1 cellular context compared by ENCODE assay signal in the genomic region with DNA sequence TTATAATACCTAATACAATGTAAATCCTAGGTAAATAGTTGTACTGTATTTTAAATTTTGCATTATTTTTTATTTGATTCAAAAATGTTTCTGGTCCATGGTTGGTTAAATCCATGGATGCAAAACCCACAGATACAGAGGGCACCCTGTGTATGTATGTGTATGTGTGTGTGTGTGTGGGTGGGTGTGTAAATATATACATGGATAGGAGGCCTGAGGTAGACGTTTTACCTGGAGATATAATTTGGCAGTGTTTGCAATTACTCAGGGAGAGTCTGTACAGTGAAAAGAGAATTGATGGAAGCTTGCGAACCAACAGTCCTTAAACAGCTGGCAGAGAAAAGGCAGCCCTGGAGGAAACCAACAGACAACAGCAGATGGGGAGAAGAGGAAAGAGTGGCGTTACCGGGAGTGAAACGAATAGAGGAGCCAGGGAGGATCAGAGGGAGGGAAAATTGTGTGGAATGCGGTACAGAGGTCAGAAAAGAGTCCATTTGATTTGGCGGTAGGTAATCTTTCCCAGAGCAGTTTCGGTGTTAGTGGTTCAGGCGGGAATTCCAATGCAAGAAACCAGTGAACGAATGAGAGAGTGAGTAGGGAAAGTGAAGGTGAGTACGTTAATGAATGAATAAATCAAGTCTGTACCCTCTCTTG.
TF ChIP-seq lines count a peak whose summit lies in the region.

No MANE protein-coding gene starts in this region.

TF ChIP-seq in K562, 482 proteins besides CTCF, POLR2A, EP300 and RAD21 (continued from another document and continues in another):
- TF ChIP-seq, protein P1, sequence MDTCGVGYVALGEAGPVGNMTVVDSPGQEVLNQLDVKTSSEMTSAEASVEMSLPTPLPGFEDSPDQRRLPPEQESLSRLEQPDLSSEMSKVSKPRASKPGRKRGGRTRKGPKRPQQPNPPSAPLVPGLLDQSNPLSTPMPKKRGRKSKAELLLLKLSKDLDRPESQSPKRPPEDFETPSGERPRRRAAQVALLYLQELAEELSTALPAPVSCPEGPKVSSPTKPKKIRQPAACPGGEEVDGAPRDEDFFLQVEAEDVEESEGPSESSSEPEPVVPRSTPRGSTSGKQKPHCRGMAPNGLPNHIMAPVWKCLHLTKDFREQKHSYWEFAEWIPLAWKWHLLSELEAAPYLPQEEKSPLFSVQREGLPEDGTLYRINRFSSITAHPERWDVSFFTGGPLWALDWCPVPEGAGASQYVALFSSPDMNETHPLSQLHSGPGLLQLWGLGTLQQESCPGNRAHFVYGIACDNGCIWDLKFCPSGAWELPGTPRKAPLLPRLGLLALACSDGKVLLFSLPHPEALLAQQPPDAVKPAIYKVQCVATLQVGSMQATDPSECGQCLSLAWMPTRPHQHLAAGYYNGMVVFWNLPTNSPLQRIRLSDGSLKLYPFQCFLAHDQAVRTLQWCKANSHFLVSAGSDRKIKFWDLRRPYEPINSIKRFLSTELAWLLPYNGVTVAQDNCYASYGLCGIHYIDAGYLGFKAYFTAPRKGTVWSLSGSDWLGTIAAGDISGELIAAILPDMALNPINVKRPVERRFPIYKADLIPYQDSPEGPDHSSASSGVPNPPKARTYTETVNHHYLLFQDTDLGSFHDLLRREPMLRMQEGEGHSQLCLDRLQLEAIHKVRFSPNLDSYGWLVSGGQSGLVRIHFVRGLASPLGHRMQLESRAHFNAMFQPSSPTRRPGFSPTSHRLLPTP (IDR thresholded peaks at IDR 0.05; ENCODE audit: borderline replicate concordance, extremely low read depth, insufficient read length): no peak
- TF ChIP-seq ZBTB17 (CRISPR knock-in tag; IDR thresholded peaks at IDR 0.05) (no peak), NONO (IDR thresholded peaks at IDR 0.05; ENCODE audit: low read depth in 2 of 2, low read length in 1 of 2) (peak in 1 of 2 experiments; percentile 95; a peak in 2 of 4 replicates), BRD9 (IDR thresholded peaks at IDR 0.05; ENCODE audit: low read depth, partially characterized antibody) (peak; percentile 95), FOSL1 (tag; conservative IDR thresholded peaks at IDR 0.05) (no peak; the same call in 1 of the 2 replicates), FOXA3 (CRISPR knock-in tag; conservative IDR thresholded peaks at IDR 0.05 in 1 of 2, IDR thresholded peaks at IDR 0.05 in 1 of 2) (no peak), PCBP1 (IDR thresholded peaks at IDR 0.05; ENCODE audit: low read depth, low read length, poor library complexity, severe bottlenecking) (no peak), OTX1 (CRISPR knock-in tag; IDR thresholded peaks at IDR 0.05) (peak; percentile 15; the same call in 1 of the 2 replicates), ZNF584 (CRISPR knock-in tag; IDR thresholded peaks at IDR 0.05; ENCODE audit: low read depth) (no peak), HMGXB4 (CRISPR knock-in tag; IDR thresholded peaks at IDR 0.05) (no peak), TRIM24 (IDR thresholded peaks at IDR 0.05) (0 out of 4 replicates have a peak, but pooled peaks of 1 of the 2 experiments have one; percentile 22), IRF1 (CRISPR knock-in tag; IDR thresholded peaks at IDR 0.05; ENCODE audit: borderline replicate concordance) (no peak), ZNF197 (CRISPR knock-in tag; IDR thresholded peaks at IDR 0.05; ENCODE audit: low read depth) (no peak), ZNF695 (CRISPR knock-in tag; IDR thresholded peaks at IDR 0.05) (no peak), CREB1 (IDR thresholded peaks at IDR 0.05) (no peak), CREB1 (CRISPR knock-in tag; IDR thresholded peaks at IDR 0.05) (no peak), DDX20 (tag; IDR thresholded peaks at IDR 0.05; ENCODE audit: low read depth) (no peak), KAT2B (IDR thresholded peaks at IDR 0.05; ENCODE audit: low read depth, low read length) (no peak), SIX5 (IDR thresholded peaks at IDR 0.05; ENCODE audit: borderline replicate concordance in 1 of 2, insufficient read depth in 1 of 2, low read depth in 1 of 2, low read length in 2 of 2) (no peak), KDM5B (IDR thresholded peaks at IDR 0.05; ENCODE audit: insufficient replicate concordance, low read depth, low read length) (no peak), MAFF (IDR thresholded peaks at IDR 0.05; ENCODE audit: low read length) (no peak), ATF6 (CRISPR knock-in tag; IDR thresholded peaks at IDR 0.05) (no peak), CCAR2 (IDR thresholded peaks at IDR 0.05; ENCODE audit: low read depth, low read length) (no peak), NEUROD1 (IDR thresholded peaks at IDR 0.05; ENCODE audit: borderline replicate concordance, low read depth, low read length, partially characterized antibody) (no peak), COPS2 (conservative IDR thresholded peaks at IDR 0.05) (no peak), RBFOX2 (IDR thresholded peaks at IDR 0.05; ENCODE audit: low read depth, low read length) (no peak)
- TF ChIP-seq, protein P2, sequence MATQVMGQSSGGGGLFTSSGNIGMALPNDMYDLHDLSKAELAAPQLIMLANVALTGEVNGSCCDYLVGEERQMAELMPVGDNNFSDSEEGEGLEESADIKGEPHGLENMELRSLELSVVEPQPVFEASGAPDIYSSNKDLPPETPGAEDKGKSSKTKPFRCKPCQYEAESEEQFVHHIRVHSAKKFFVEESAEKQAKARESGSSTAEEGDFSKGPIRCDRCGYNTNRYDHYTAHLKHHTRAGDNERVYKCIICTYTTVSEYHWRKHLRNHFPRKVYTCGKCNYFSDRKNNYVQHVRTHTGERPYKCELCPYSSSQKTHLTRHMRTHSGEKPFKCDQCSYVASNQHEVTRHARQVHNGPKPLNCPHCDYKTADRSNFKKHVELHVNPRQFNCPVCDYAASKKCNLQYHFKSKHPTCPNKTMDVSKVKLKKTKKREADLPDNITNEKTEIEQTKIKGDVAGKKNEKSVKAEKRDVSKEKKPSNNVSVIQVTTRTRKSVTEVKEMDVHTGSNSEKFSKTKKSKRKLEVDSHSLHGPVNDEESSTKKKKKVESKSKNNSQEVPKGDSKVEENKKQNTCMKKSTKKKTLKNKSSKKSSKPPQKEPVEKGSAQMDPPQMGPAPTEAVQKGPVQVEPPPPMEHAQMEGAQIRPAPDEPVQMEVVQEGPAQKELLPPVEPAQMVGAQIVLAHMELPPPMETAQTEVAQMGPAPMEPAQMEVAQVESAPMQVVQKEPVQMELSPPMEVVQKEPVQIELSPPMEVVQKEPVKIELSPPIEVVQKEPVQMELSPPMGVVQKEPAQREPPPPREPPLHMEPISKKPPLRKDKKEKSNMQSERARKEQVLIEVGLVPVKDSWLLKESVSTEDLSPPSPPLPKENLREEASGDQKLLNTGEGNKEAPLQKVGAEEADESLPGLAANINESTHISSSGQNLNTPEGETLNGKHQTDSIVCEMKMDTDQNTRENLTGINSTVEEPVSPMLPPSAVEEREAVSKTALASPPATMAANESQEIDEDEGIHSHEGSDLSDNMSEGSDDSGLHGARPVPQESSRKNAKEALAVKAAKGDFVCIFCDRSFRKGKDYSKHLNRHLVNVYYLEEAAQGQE (CRISPR knock-in tag; IDR thresholded peaks at IDR 0.05; ENCODE audit: low read depth): no peak
- TF ChIP-seq, protein P3, sequence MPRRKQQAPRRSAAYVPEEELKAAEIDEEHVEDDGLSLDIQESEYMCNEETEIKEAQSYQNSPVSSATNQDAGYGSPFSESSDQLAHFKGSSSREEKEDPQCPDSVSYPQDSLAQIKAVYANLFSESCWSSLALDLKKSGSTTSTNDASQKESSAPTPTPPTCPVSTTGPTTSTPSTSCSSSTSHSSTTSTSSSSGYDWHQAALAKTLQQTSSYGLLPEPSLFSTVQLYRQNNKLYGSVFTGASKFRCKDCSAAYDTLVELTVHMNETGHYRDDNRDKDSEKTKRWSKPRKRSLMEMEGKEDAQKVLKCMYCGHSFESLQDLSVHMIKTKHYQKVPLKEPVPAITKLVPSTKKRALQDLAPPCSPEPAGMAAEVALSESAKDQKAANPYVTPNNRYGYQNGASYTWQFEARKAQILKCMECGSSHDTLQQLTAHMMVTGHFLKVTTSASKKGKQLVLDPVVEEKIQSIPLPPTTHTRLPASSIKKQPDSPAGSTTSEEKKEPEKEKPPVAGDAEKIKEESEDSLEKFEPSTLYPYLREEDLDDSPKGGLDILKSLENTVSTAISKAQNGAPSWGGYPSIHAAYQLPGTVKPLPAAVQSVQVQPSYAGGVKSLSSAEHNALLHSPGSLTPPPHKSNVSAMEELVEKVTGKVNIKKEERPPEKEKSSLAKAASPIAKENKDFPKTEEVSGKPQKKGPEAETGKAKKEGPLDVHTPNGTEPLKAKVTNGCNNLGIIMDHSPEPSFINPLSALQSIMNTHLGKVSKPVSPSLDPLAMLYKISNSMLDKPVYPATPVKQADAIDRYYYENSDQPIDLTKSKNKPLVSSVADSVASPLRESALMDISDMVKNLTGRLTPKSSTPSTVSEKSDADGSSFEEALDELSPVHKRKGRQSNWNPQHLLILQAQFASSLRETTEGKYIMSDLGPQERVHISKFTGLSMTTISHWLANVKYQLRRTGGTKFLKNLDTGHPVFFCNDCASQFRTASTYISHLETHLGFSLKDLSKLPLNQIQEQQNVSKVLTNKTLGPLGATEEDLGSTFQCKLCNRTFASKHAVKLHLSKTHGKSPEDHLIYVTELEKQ (CRISPR knock-in tag; IDR thresholded peaks at IDR 0.05): no peak
- TF ChIP-seq, protein P4, sequence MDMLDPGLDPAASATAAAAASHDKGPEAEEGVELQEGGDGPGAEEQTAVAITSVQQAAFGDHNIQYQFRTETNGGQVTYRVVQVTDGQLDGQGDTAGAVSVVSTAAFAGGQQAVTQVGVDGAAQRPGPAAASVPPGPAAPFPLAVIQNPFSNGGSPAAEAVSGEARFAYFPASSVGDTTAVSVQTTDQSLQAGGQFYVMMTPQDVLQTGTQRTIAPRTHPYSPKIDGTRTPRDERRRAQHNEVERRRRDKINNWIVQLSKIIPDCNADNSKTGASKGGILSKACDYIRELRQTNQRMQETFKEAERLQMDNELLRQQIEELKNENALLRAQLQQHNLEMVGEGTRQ (CRISPR knock-in tag; IDR thresholded peaks at IDR 0.05): no peak
- TF ChIP-seq, protein P5, sequence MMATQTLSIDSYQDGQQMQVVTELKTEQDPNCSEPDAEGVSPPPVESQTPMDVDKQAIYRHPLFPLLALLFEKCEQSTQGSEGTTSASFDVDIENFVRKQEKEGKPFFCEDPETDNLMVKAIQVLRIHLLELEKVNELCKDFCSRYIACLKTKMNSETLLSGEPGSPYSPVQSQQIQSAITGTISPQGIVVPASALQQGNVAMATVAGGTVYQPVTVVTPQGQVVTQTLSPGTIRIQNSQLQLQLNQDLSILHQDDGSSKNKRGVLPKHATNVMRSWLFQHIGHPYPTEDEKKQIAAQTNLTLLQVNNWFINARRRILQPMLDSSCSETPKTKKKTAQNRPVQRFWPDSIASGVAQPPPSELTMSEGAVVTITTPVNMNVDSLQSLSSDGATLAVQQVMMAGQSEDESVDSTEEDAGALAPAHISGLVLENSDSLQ (IDR thresholded peaks at IDR 0.05): no peak
- TF ChIP-seq, protein P6, sequence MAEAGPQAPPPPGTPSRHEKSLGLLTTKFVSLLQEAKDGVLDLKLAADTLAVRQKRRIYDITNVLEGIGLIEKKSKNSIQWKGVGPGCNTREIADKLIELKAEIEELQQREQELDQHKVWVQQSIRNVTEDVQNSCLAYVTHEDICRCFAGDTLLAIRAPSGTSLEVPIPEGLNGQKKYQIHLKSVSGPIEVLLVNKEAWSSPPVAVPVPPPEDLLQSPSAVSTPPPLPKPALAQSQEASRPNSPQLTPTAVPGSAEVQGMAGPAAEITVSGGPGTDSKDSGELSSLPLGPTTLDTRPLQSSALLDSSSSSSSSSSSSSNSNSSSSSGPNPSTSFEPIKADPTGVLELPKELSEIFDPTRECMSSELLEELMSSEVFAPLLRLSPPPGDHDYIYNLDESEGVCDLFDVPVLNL (CRISPR knock-in tag; IDR thresholded peaks at IDR 0.05; ENCODE audit: low read depth): no peak
- TF ChIP-seq, protein P7, sequence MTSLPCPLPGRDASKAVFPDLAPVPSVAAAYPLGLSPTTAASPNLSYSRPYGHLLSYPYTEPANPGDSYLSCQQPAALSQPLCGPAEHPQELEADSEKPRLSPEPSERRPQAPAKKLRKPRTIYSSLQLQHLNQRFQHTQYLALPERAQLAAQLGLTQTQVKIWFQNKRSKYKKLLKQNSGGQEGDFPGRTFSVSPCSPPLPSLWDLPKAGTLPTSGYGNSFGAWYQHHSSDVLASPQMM (CRISPR knock-in tag; IDR thresholded peaks at IDR 0.05): no peak
